In genomic region chr2:158845444-158845843, GRCh38 we compare ENCODE assay signal across 1 cellular context.
TF ChIP-seq lines count a peak whose summit lies in the region.

No MANE protein-coding gene starts in this region.

TF ChIP-seq in endothelial cell of umbilical vein, 7 proteins besides CTCF, POLR2A, EP300 and RAD21:
- TF ChIP-seq JUN (IDR thresholded peaks at IDR 0.05; ENCODE audit: borderline replicate concordance, insufficient read depth, insufficient read length, low read depth), result no peak
- TF ChIP-seq POLR2AphosphoS5 (IDR thresholded peaks at IDR 0.05; ENCODE audit: insufficient read depth, low read depth, low read length), result no peak
- TF ChIP-seq MYC (IDR thresholded peaks at IDR 0.05; ENCODE audit: low read depth, low read length), result no peak
- no peak for TF ChIP-seq MAX (IDR thresholded peaks at IDR 0.05; ENCODE audit: insufficient read depth, insufficient read length)
- TF ChIP-seq FOS (IDR thresholded peaks at IDR 0.05; ENCODE audit: borderline replicate concordance, insufficient read depth, low read length), result no peak
- no peak for TF ChIP-seq GATA2 (IDR thresholded peaks at IDR 0.05; ENCODE audit: insufficient read depth, insufficient read length, low read depth, low read length)
- no peak for TF ChIP-seq EZH2 (IDR thresholded peaks at IDR 0.05; ENCODE audit: borderline replicate concordance, low read depth, low read length, severe bottlenecking)
